Comparison of ENCODE assay signal across 21 cellular contexts in the genomic region with DNA sequence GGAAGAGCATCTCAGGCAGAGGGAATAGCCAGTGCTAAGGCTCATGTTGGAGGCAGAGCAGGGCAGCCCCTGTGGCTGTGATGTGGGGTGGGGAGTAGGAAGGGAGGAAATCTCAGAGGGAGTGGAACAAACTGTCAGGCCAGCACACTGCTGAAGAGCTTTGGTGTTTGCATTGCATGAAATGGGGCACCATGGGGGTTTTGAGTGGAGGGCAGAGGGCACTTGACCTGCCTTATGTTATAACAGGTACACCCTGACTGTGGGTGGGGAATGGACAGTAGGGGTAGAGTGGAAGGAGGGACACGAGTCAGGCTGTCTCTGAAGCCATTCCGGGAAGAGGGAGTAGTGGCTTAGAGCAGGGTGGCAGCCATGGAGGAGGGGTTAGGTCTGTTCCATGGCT.
"Had no signal": no experiment of that assay in that cellular context is flagged by ENCODE, and none has a peak within 500 bp of the region (broad histone marks: within the 10 kb centered on the region; RNA-seq: fewer than 3 reads in every experiment).

No MANE protein-coding gene starts in this region.

- ATAC-seq: Panc1 had no signal

- H3K4me1 ChIP-seq: SJSA1 had no signal

- H3K9me3 ChIP-seq: SJSA1, SK-N-SH had no signal

- H3K27ac ChIP-seq: SJSA1 had no signal

- H3K4me3 ChIP-seq: SJSA1 had no signal

- H3K4me2 ChIP-seq: SK-N-SH had no signal

- DNase-seq: activated CD4-positive, alpha-beta T cell treated with anti-CD3 and anti-CD28 coated beads, Interleukin-2, amount 10 ng/mL, durations not matched to agents 24 days and 14 days; activated CD4-positive, alpha-beta T cell treated with anti-CD3 and anti-CD28 coated beads, Interleukin-2, amount 50 U/mL, for 4 hours; activated gamma-delta T cell; activated naive CD4-positive, alpha-beta T cell treated with Interleukin-2 at 50 U/mL for 16 hours; activated naive CD8-positive, alpha-beta T cell treated with anti-CD3 and anti-CD28 coated beads, Interleukin-2, amount 10 ng/mL, durations not matched to agents 7 days and 5 days; activated T-cell treated with anti-CD3 and anti-CD28 coated beads, Interleukin-2, amount 50 U/mL, for 24 hours; amygdala; central memory CD4-positive, alpha-beta T cell; NCI-H1092 treated with DMSO at 0.1 percent for 48 hours; NCI-H146; NCI-H187; NCI-H2029 treated with DMSO at 0.1 percent for 48 hours; NCI-H2107; NCI-H2171 treated with DMSO at 0.1 percent for 48 hours; NCI-H2227 treated with DMSO at 0.1 percent for 48 hours; NCI-H446 treated with DMSO at 0.1 percent for 48 hours; NCI-H524; SHP77; SK-N-SH had no signal

- H3K36me3 ChIP-seq: SJSA1 had no signal
